In genomic region chr1:234139966-234140365, GRCh38 we compare ENCODE assay signal across 17 cellular contexts.
A peak's percentile ranks its signal among the peaks of the same experiment; 100 is the strongest.
DNase-seq lines count a peak whose midpoint lies in the region; ATAC-seq and TF ChIP-seq lines count a peak whose summit lies in the region.
"Had no signal": no experiment of that assay in that cellular context is flagged by ENCODE, and none has a peak within 500 bp of the region (broad histone marks: within the 10 kb centered on the region; RNA-seq: fewer than 3 reads in every experiment).

No MANE protein-coding gene starts in this region.

- TF ChIP-seq CTCF in RWPE2 (IDR thresholded peaks at IDR 0.05; ENCODE audit: poor library complexity, severe bottlenecking) (no peak), retinal pigment epithelial cell (conservative IDR thresholded peaks at IDR 0.05; ENCODE audit: low read depth, low read length) (no peak)

- H3K27ac ChIP-seq in RWPE2 (ENCODE audit: poor library complexity, severe bottlenecking), result peak overlapping the region; percentile 45
- peak overlapping the region; percentile 80 for H3K27ac ChIP-seq in epithelial cell of prostate

- H3K4me3 ChIP-seq in RWPE2 (ENCODE audit: severe bottlenecking) (no peak overlapping the region), retinal pigment epithelial cell (ENCODE audit: low read length) (no peak overlapping the region)
- H3K4me3 ChIP-seq: GM23338 had no signal

- no peaks in the 10 kb centered on the region for H3K36me3 ChIP-seq in RWPE2 (ENCODE audit: low read depth)

- H3K4me1 ChIP-seq in RWPE2 (ENCODE audit: insufficient read depth, poor library complexity, severe bottlenecking), result peaks cover 12% of the 10 kb centered on the region

- no peaks in the 10 kb centered on the region for H3K9me3 ChIP-seq in RWPE2 (ENCODE audit: severe bottlenecking)

- peak; percentile 100 for ATAC-seq in RWPE2 (ENCODE audit: low read depth)
- ATAC-seq in HG03520 (IDR thresholded peaks at IDR 0.05; ENCODE audit: unreplicated experiment), result no peak
- ATAC-seq: activated CD4-positive, alpha-beta T cell treated with anti-CD3 and anti-CD28 coated beads for 36 hours; effector memory CD8-positive, alpha-beta T cell; GM23338; T-cell had no signal

- peak; percentile 41 for DNase-seq in HCEC 1CT
- DNase-seq in RWPE2 (ENCODE audit: low spot score), result peak; percentile 62
- DNase-seq in epithelial cell of prostate (ENCODE audit: low read depth, low spot score), result peak; percentile 97
- peak; percentile 34 for DNase-seq in retinal pigment epithelial cell (ENCODE audit: low read depth)
- DNase-seq in anterior cingulate cortex (lab: John Stamatoyannopoulos, UW), result no peak
- DNase-seq in NCI-H1105 (lab: John Stamatoyannopoulos, UW), result no peak
- no peak for DNase-seq in NCI-H748 treated with DMSO at 0.1 percent for 48 hours (lab: John Stamatoyannopoulos, UW)
- DNase-seq: activated CD4-positive, alpha-beta T cell treated with anti-CD3 and anti-CD28 coated beads for 36 hours; amygdala; CD4-positive, CD25-positive, alpha-beta regulatory T cell; effector memory CD8-positive, alpha-beta T cell; hypothalamus; MV-4-11; NCI-H2171 treated with DMSO at 0.1 percent for 48 hours; T-cell had no signal

- no peaks in the 10 kb centered on the region for H3K27me3 ChIP-seq in RWPE2 (ENCODE audit: insufficient read depth, poor library complexity, severe bottlenecking)

Comparison
In these comparisons a context has a peak if more than half of its experiments do, and no peak if none do; other contexts are left out.
1. DNase-seq: peak in HCEC 1CT (single experiment), RWPE2 (single experiment), epithelial cell of prostate (single experiment) and retinal pigment epithelial cell (single experiment); none in anterior cingulate cortex (0 of 58), NCI-H1105 (single experiment) and NCI-H748 treated with DMSO at 0.1 percent for 48 hours (single experiment).